In genomic region chr1:98662354-98662665, GRCh38 we compare ENCODE assay signal across 9 cellular contexts. TPM values are rescaled to one million over a fixed set of nuclear protein-coding genes. Genes with fewer than 3 reads are reported as not detected.
DNase-seq lines count a peak whose midpoint lies in the region; TF ChIP-seq lines count a peak whose summit lies in the region.
"Had no signal": no experiment of that assay in that cellular context is flagged by ENCODE, and none has a peak within 500 bp of the region (broad histone marks: within the 10 kb centered on the region; RNA-seq: fewer than 3 reads in every experiment).

No MANE protein-coding gene starts in this region.

- H3K27me3 Mint-ChIP-seq in activated CD4-positive, alpha-beta T cell treated with anti-CD3 and anti-CD28 coated beads, Interleukin-2, amount 10 ng/mL, durations not matched to agents 24 days and 14 days: peaks cover 47% of the 10 kb centered on the region

- no peaks in the 10 kb centered on the region for H3K36me3 Mint-ChIP-seq in activated CD4-positive, alpha-beta T cell treated with anti-CD3 and anti-CD28 coated beads, Interleukin-2, amount 10 ng/mL, durations not matched to agents 24 days and 14 days (ENCODE audit: low read depth)

- WGBS in adrenal gland, 4 donors: 0 to 1% (median 1%) methylated on average over 5 to 6 of the region's 6 CpGs

- H3K9ac ChIP-seq in iPS-18a (ENCODE audit: low read length) (peak overlapping the region; percentile 62), skeletal muscle tissue (ENCODE audit: low read depth in 1 of 3, low read length in 3 of 3) (peak overlapping the region; percentile 71 to 75 (median 73))

- TF ChIP-seq CTCF in adrenal gland (IDR thresholded peaks at IDR 0.05): no peak

- no peak overlapping the region for H3K27ac Mint-ChIP-seq in activated CD4-positive, alpha-beta T cell treated with anti-CD3 and anti-CD28 coated beads, Interleukin-2, amount 10 ng/mL, durations not matched to agents 24 days and 14 days

- H3K4me3 ChIP-seq in adrenal gland (peak overlapping the region; percentile 22 to 92 (median 72)), iPS-18a (ENCODE audit: low read length) (peak overlapping the region; percentile 67), skeletal muscle tissue (ENCODE audit: low read length in 3 of 3) (peak overlapping the region; percentile 71 to 91 (median 73))

- DNase-seq in activated CD4-positive, alpha-beta T cell treated with anti-CD3 and anti-CD28 coated beads, Interleukin-2, amount 10 ng/mL, durations not matched to agents 24 days and 14 days: no peak
- no peak for DNase-seq in activated CD4-positive, alpha-beta T cell treated with anti-CD3 and anti-CD28 coated beads, Interleukin-2, amount 50 U/mL, for 1 hour
- DNase-seq in adrenal gland (no peak), UCSD-AML1 (lab: John Stamatoyannopoulos, UW; ENCODE audit: unreplicated experiment) (no peak)
- no peak for DNase-seq in stimulated activated naive CD4-positive, alpha-beta T cell treated with Interleukin-2 at 50 U/mL for 16 hours (lab: John Stamatoyannopoulos, UW)
- DNase-seq in stimulated activated CD4-positive, alpha-beta T cell treated with anti-CD3 and anti-CD28 coated beads, Interleukin-12 subunit alpha, Interleukin-12 subunit beta, amount 100 ng/mL, for 4 hours: no peak

- no peak for TF ChIP-seq POLR2A in adrenal gland (IDR thresholded peaks at IDR 0.05)

- H3K36me3 ChIP-seq in adrenal gland (replicated peaks in 1 of 2): no peaks in the 10 kb centered on the region
- H3K36me3 ChIP-seq in iPS-18a (ENCODE audit: control insufficient read depth, low read depth, low read length): no peaks in the 10 kb centered on the region
- H3K36me3 ChIP-seq in skeletal muscle tissue (ENCODE audit: control insufficient read depth in 3 of 3, insufficient read depth in 3 of 3, low read length in 3 of 3): no peaks in the 10 kb centered on the region

- peaks cover 6% of the 10 kb centered on the region for H3K4me1 Mint-ChIP-seq in activated CD4-positive, alpha-beta T cell treated with anti-CD3 and anti-CD28 coated beads, Interleukin-2, amount 10 ng/mL, durations not matched to agents 24 days and 14 days

- no peaks in the 10 kb centered on the region for H3K9me3 ChIP-seq in adrenal gland (replicated peaks in 1 of 3)
- no peaks in the 10 kb centered on the region for H3K9me3 ChIP-seq in iPS-18a (ENCODE audit: control insufficient read depth, low read depth, low read length)
- no peaks in the 10 kb centered on the region for H3K9me3 ChIP-seq in skeletal muscle tissue (ENCODE audit: control insufficient read depth in 3 of 3, low read length in 3 of 3)

- H3K27me3 ChIP-seq in adrenal gland (no peaks in the 10 kb centered on the region), iPS-18a (ENCODE audit: control insufficient read depth, insufficient read depth, low read length) (peaks cover 19% of the 10 kb centered on the region), skeletal muscle tissue (ENCODE audit: control insufficient read depth in 3 of 3, insufficient read depth in 3 of 3, low read length in 3 of 3) (peaks cover 0 to 22% (median 4%) of the 10 kb centered on the region in 3 donors)

- intact Hi-C loops in activated CD4-positive, alpha-beta T cell treated with anti-CD3 and anti-CD28 coated beads, Interleukin-2, amount 10 ng/mL, durations not matched to agents 24 days and 14 days (cut with micrococcal nuclease): no loop called here
- intact Hi-C loops in adrenal gland (cut with DNase I): no loop called here

- H3K4me3 Mint-ChIP-seq in activated CD4-positive, alpha-beta T cell treated with anti-CD3 and anti-CD28 coated beads, Interleukin-2, amount 10 ng/mL, durations not matched to agents 24 days and 14 days: peak overlapping the region; percentile 68

- no peaks in the 10 kb centered on the region for H3K9me3 Mint-ChIP-seq in activated CD4-positive, alpha-beta T cell treated with anti-CD3 and anti-CD28 coated beads, Interleukin-2, amount 10 ng/mL, durations not matched to agents 24 days and 14 days

- H3K27ac ChIP-seq in adrenal gland: peak overlapping the region; percentile 17 to 90 (median 83)
- H3K27ac ChIP-seq in iPS-18a (ENCODE audit: low read length): no peak overlapping the region
- peak overlapping the region; percentile 62 for H3K27ac ChIP-seq in skeletal muscle tissue (ENCODE audit: low read depth, low read length)

- H3K4me1 ChIP-seq in adrenal gland (replicated peaks in 1 of 2): peaks cover 0 to 17% of the 10 kb centered on the region in 2 donors
- H3K4me1 ChIP-seq in iPS-18a (ENCODE audit: control insufficient read depth, low read depth, low read length): peaks cover 11% of the 10 kb centered on the region
- peaks cover 0 to 10% (median 2%) of the 10 kb centered on the region in 3 donors for H3K4me1 ChIP-seq in skeletal muscle tissue (ENCODE audit: control insufficient read depth in 3 of 3, insufficient read depth in 3 of 3, low read length in 3 of 3)

RNA-seq across cellular contexts. Expression of gene SNX7, which starts 0.8 kb away (rescaled TPM):
- total RNA-seq in activated CD4-positive, alpha-beta T cell treated with anti-CD3 and anti-CD28 coated beads, Interleukin-2, amount 10 ng/mL, durations not matched to agents 24 days and 14 days: not detected in 2 replicates
- total RNA-seq in adrenal gland (10 to 100 TPM; 15.0 to 29.2 (median 20.0) TPM), skeletal muscle tissue (25.1 TPM)
- polyA plus RNA-seq in adrenal gland: 10 to 100 TPM in 1 of 3 donors, 1 to 10 TPM in 2; 3.3 to 17.0 (median 6.8) TPM
- total RNA-seq: activated CD8-positive, alpha-beta memory T cell treated with anti-CD3 and anti-CD28 coated beads for 36 hours had no signal

Comparison
In these comparisons a context has a peak if more than half of its experiments do, and no peak if none do; other contexts are left out.
1. RNA of gene SNX7, which starts 0.8 kb away (total RNA-seq): 25.1 TPM in skeletal muscle tissue (single experiment) and 15.0 to 29.2 TPM in adrenal gland; not detected in activated CD4-positive, alpha-beta T cell treated with anti-CD3 and anti-CD28 coated beads, Interleukin-2, amount 10 ng/mL, durations not matched to agents 24 days and 14 days; every median in the first group is over 10 times any median in the second.
2. Peak in every context shown above with its lines, with median percentiles within 50 percentile points of each other: H3K4me3 ChIP-seq.